Comparison of ENCODE assay signal across 11 cellular contexts in genomic region chr11:69442012-69442806, GRCh38. TPM values are rescaled to one million over a fixed set of nuclear protein-coding genes. Genes with fewer than 3 reads are reported as not detected.
DNase-seq lines count a peak whose midpoint lies in the region; ATAC-seq and TF ChIP-seq lines count a peak whose summit lies in the region.
"Had no signal": no experiment of that assay in that cellular context is flagged by ENCODE, and none has a peak within 500 bp of the region (broad histone marks: within the 10 kb centered on the region; RNA-seq: fewer than 3 reads in every experiment).

No MANE protein-coding gene starts in this region.

- TF ChIP-seq EP300 in sigmoid colon (IDR thresholded peaks at IDR 0.05) = no peak

- DNase-seq in GM23338 (ENCODE audit: low spot score) (no peak), RPMI7951 (ENCODE audit: low read depth) (peak; percentile 59), fibroblast of mammary gland (ENCODE audit: low read depth) (peak; percentile 10), sigmoid colon (peak; percentile 46), NOMO-1 treated with dmso at 0.1 percent for 144 hours (lab: John Stamatoyannopoulos, UW; ENCODE audit: unreplicated experiment) (no peak), Kasumi-1 (lab: John Stamatoyannopoulos, UW) (no peak), natural killer cell (no peak)
- no peak for DNase-seq in stimulated activated naive CD4-positive, alpha-beta T cell (lab: John Stamatoyannopoulos, UW)
- DNase-seq: activated naive CD4-positive, alpha-beta T cell treated with anti-CD3 and anti-CD28 coated beads for 36 hours; NCI-H446 had no signal

- H3K9me3 Mint-ChIP-seq in GM23338 (peaks cover 3% of the 10 kb centered on the region; the same call in 1 of the 3 replicates), natural killer cell (no peaks in the 10 kb centered on the region)
- H3K9me3 Mint-ChIP-seq: activated naive CD4-positive, alpha-beta T cell treated with anti-CD3 and anti-CD28 coated beads for 36 hours had no signal

- no peaks in the 10 kb centered on the region for H3K27me3 ChIP-seq in GM23338 (ENCODE audit: insufficient read depth)
- H3K27me3 ChIP-seq in sigmoid colon = no peaks in the 10 kb centered on the region

- no peaks in the 10 kb centered on the region for H4K20me1 ChIP-seq in GM23338 (replicated peaks; ENCODE audit: insufficient read depth)

- H3K27ac Mint-ChIP-seq in GM23338 (0 out of 2 replicates have a peak overlapping the region, but pooled peaks have one; percentile 31), natural killer cell (no peak overlapping the region)
- H3K27ac Mint-ChIP-seq: activated naive CD4-positive, alpha-beta T cell treated with anti-CD3 and anti-CD28 coated beads for 36 hours had no signal

- H3K4me2 ChIP-seq in GM23338 = 0 out of 2 replicates have a peak overlapping the region, but pooled peaks have one; percentile 75

- no peak for ATAC-seq in GM23338
- no peak for ATAC-seq in natural killer cell

- H2AFZ ChIP-seq in GM23338 = no peak overlapping the region; the same call in 1 of the 2 replicates

- WGBS in sigmoid colon, 2 donors = 77 to 81% methylated on average over 10 of the region's 10 CpGs

- H3K4me1 ChIP-seq in GM23338 (ENCODE audit: insufficient read depth) = peaks cover 35% of the 10 kb centered on the region
- peaks cover 0 to 29% (median 24%) of the 10 kb centered on the region in 4 donors for H3K4me1 ChIP-seq in sigmoid colon

- H3K4me1 Mint-ChIP-seq in GM23338 = peaks cover 52% of the 10 kb centered on the region
- peaks cover 0 to 13% of the 10 kb centered on the region in 2 donors for H3K4me1 Mint-ChIP-seq in natural killer cell

- no peak for TF ChIP-seq POLR2A in sigmoid colon (IDR thresholded peaks at IDR 0.05)

- H3K9me3 ChIP-seq in sigmoid colon = no peaks in the 10 kb centered on the region
- H3K9me3 ChIP-seq: mucosa of descending colon had no signal

- H3K36me3 ChIP-seq in GM23338 (ENCODE audit: insufficient read depth) (no peaks in the 10 kb centered on the region), sigmoid colon (no peaks in the 10 kb centered on the region)

- H3F3A ChIP-seq in GM23338 (replicated peaks; ENCODE audit: low read depth) = no peaks in the 10 kb centered on the region; the same call in 1 of the 2 replicates

- no peak overlapping the region for H3K4me3 Mint-ChIP-seq in GM23338
- no peak overlapping the region for H3K4me3 Mint-ChIP-seq in natural killer cell
- H3K4me3 Mint-ChIP-seq: activated naive CD4-positive, alpha-beta T cell treated with anti-CD3 and anti-CD28 coated beads for 36 hours had no signal

- H3K79me2 ChIP-seq in GM23338 (replicated peaks; ENCODE audit: insufficient read depth) = no peaks in the 10 kb centered on the region

- peak overlapping the region; percentile 85 for H3K27ac ChIP-seq in GM23338 (ENCODE audit: low read depth)
- peak overlapping the region; percentile 74 to 82 (median 78) for H3K27ac ChIP-seq in sigmoid colon

- peaks cover 8% of the 10 kb centered on the region for H3K9me2 ChIP-seq in GM23338 (ENCODE audit: insufficient read depth)

- peak; percentile 29 to 33 for TF ChIP-seq CTCF in GM23338 (conservative IDR thresholded peaks at IDR 0.05; ENCODE audit: low read depth in 2 of 2)
- TF ChIP-seq CTCF in fibroblast of mammary gland (conservative IDR thresholded peaks at IDR 0.05; ENCODE audit: control insufficient read depth, insufficient read depth, low read depth, low read length) = peak; percentile 7
- TF ChIP-seq CTCF in sigmoid colon (IDR thresholded peaks at IDR 0.05) = no peak
- TF ChIP-seq CTCF in natural killer cell (IDR thresholded peaks at IDR 0.05) = no peak

- H3K36me3 Mint-ChIP-seq in GM23338 (ENCODE audit: low read depth) (no peaks in the 10 kb centered on the region; the same call in 1 of the 3 replicates), natural killer cell (no peaks in the 10 kb centered on the region)

- no peak overlapping the region for H3K4me3 ChIP-seq in GM23338
- H3K4me3 ChIP-seq in fibroblast of mammary gland (ENCODE audit: control insufficient read depth, low read depth, low read length) = no peak overlapping the region
- H3K4me3 ChIP-seq in sigmoid colon = no peak overlapping the region
- H3K4me3 ChIP-seq: mucosa of descending colon had no signal

- intact Hi-C loops in sigmoid colon (cut with DNase I) = loop anchor here (5.0 kb wide), 2 partner anchors 145 to 195 kb away; no protein-coding TSS in a partner anchor
- intact Hi-C loops in natural killer cell (cut with micrococcal nuclease) = no loop called here

- peaks cover 30% of the 10 kb centered on the region for H3K27me3 Mint-ChIP-seq in GM23338 (ENCODE audit: insufficient read depth, low read depth, poor library complexity)
- H3K27me3 Mint-ChIP-seq in natural killer cell (ENCODE audit: low read depth in 2 of 2) = peaks cover 13 to 18% of the 10 kb centered on the region in 2 donors

TF ChIP-seq in GM23338, 12 proteins besides CTCF, POLR2A, EP300 and RAD21:
- no peak for TF ChIP-seq EZH2phosphoT487 (IDR thresholded peaks at IDR 0.05; ENCODE audit: unreplicated experiment)
- no peak for TF ChIP-seq CREB1 (CRISPR knock-in tag; IDR thresholded peaks at IDR 0.05; ENCODE audit: low read depth)
- TF ChIP-seq STAT1 (IDR thresholded peaks at IDR 0.05; ENCODE audit: unreplicated experiment) = no peak
TF ChIP-seq in GM23338: peak in this region for 0.

RNA-seq across cellular contexts. Expression of gene LINC01488, which starts 39.3 kb away (rescaled TPM):
- total RNA-seq in GM23338 (2014; rRNA removed; shearing (Covaris generic)) = not detected in 2 replicates
- polyA plus RNA-seq in GM23338 (2016; fragmentation: Nextera tagmentation; extraction: Ambion mirVana) (not detected in 2 replicates), sigmoid colon (not detected)
- not detected in 2 replicates for total RNA-seq in RPMI7951 (2014; rRNA removed; shearing (Covaris generic))
- total RNA-seq in sigmoid colon (under 1 TPM in 1 of 4 donors, not detected in 3; 0.36 TPM), natural killer cell (not detected)
- total RNA-seq: activated naive CD4-positive, alpha-beta T cell treated with anti-CD3 and anti-CD28 coated beads for 36 hours; mucosa of descending colon had no signal

Comparison
In these comparisons a context has a peak if more than half of its experiments do, and no peak if none do; other contexts are left out.
1. DNase-seq: peak in RPMI7951 (single experiment), fibroblast of mammary gland (single experiment) and sigmoid colon (single experiment); none in GM23338 (single experiment), NOMO-1 treated with dmso at 0.1 percent for 144 hours (single experiment), stimulated activated naive CD4-positive, alpha-beta T cell (0 of 6), Kasumi-1 (0 of 2) and natural killer cell (single experiment).
2. CTCF ChIP-seq: peak in GM23338 (2 of 2) and fibroblast of mammary gland (single experiment); none in sigmoid colon (0 of 4) and natural killer cell (single experiment).